9 cellular contexts compared by ENCODE assay signal in genomic region chr13:99307247-99307646, GRCh38. TPM values are rescaled to one million over a fixed set of nuclear protein-coding genes. Genes with fewer than 3 reads are reported as not detected.
DNase-seq lines count a peak whose midpoint lies in the region; ATAC-seq and TF ChIP-seq lines count a peak whose summit lies in the region.
"Had no signal": no experiment of that assay in that cellular context is flagged by ENCODE, and none has a peak within 500 bp of the region (broad histone marks: within the 10 kb centered on the region; RNA-seq: fewer than 3 reads in every experiment).

Gene GPR183, minus strand, starts transcription at chr13:99307399. Its CDS starts 11,254 bp downstream, at chr13:99296145.

- H3K18ac ChIP-seq in IMR-90 (ENCODE audit: low read depth, low read length) = no peak within 1 kb of the TSS; the same call in 1 of the 2 replicates

- peak within 1 kb of the TSS; percentile 48 for H2BK5ac ChIP-seq in IMR-90 (ENCODE audit: low read depth, low read length, poor library complexity, severe bottlenecking)

- peaks cover 24% of the 10 kb centered on the region for H4K20me1 ChIP-seq in IMR-90 (ENCODE audit: insufficient read depth, low read length)

- peak within 1 kb of the TSS; percentile 57 for H3K4me3 ChIP-seq in GM12875 (ENCODE audit: low read depth, low read length)
- H3K4me3 ChIP-seq in IMR-90 (ENCODE audit: insufficient read depth, low read depth, low read length) = no peak within 1 kb of the TSS
- H3K4me3 ChIP-seq in brain microvascular endothelial cell (ENCODE audit: low read depth, low read length) = no peak within 1 kb of the TSS

- H3K27ac ChIP-seq in IMR-90 (ENCODE audit: insufficient read depth, low read length) (no peak within 1 kb of the TSS), brain microvascular endothelial cell (peak within 1 kb of the TSS; percentile 95)

- peaks cover 11 to 19% of the 10 kb centered on the region in 2 experiments for H3K79me1 ChIP-seq in IMR-90 (ENCODE audit: low read depth in 1 of 2, low read length in 2 of 2)

- H3K36me3 ChIP-seq in IMR-90 (ENCODE audit: control insufficient read depth, insufficient read depth, low read length) = peaks cover 2% of the 10 kb centered on the region; the same call in 1 of the 2 replicates
- H3K36me3 ChIP-seq in brain microvascular endothelial cell (replicated peaks) = no peaks in the 10 kb centered on the region

- H3K23ac ChIP-seq in IMR-90 (ENCODE audit: low read depth, low read length) = 0 out of 2 replicates have a peak within 1 kb of the TSS, but pooled peaks have one; percentile 27

- H3K9me1 ChIP-seq in IMR-90 (ENCODE audit: insufficient read depth, low read length) = peaks cover 18% of the 10 kb centered on the region

- H3K9me3 ChIP-seq in IMR-90 (ENCODE audit: control insufficient read depth, insufficient read depth, low read length) = no peaks in the 10 kb centered on the region

- ATAC-seq in GM21619 (IDR thresholded peaks at IDR 0.05; ENCODE audit: unreplicated experiment) (peak; percentile 55), IMR-90 (ENCODE audit: low read depth) (no peak)
- ATAC-seq: Panc1 had no signal

- in situ Hi-C loops in IMR-90 (cut with MboI; ENCODE audit: low sequenced_read_pairs) (no loop called here), brain microvascular endothelial cell (cut with HindIII; ENCODE audit: low pct_ligation_motif_present, low sequenced_read_pairs) (no loop called here)

- peak; percentile 43 for DNase-seq in IMR-90
- peak; percentile 53 for DNase-seq in brain microvascular endothelial cell
- DNase-seq in midbrain (lab: John Stamatoyannopoulos, UW) = peak; percentile 16
- no peak for DNase-seq in stimulated activated CD4-positive, alpha-beta T cell treated with anti-CD3 and anti-CD28 coated beads, Interleukin-2, amount 100 ng/mL, for 24 hours
- DNase-seq in cerebellar nuclear complex (lab: John Stamatoyannopoulos, UW) = no peak
- DNase-seq in SKM-1 treated with dmso at 0.1 percent for 144 hours (lab: John Stamatoyannopoulos, UW; ENCODE audit: unreplicated experiment) = no peak

- no peak for TF ChIP-seq RAD21 in IMR-90 (IDR thresholded peaks at IDR 0.05; ENCODE audit: low read length)

- H3K9ac ChIP-seq in IMR-90 (ENCODE audit: low read depth, low read length) = no peak within 1 kb of the TSS

- H2BK120ac ChIP-seq in IMR-90 (ENCODE audit: low read depth, low read length) = peak within 1 kb of the TSS; percentile 49

- peak within 1 kb of the TSS; percentile 49 for H3K4ac ChIP-seq in IMR-90 (ENCODE audit: low read depth, low read length)

- TF ChIP-seq POLR2A in IMR-90 (IDR thresholded peaks at IDR 0.05; ENCODE audit: low read depth, low read length) = no peak

- H2AFZ ChIP-seq in IMR-90 (replicated peaks; ENCODE audit: low read length, poor library complexity) = no peak within 1 kb of the TSS

- H3K4me1 ChIP-seq in IMR-90 (ENCODE audit: control insufficient read depth, insufficient read depth, low read length) = peaks cover 19% of the 10 kb centered on the region

- CTCF ChIA-PET in IMR-90 (lab: Yijun Ruan, JAX) = interaction anchor here (0.7 to 1.1 kb wide), 3 partner anchors 17 to 91 kb away, joined by 3 to 4 read pairs (median 3); no protein-coding TSS in a partner anchor

- H2AK5ac ChIP-seq in IMR-90 (ENCODE audit: low read depth, low read length) = no peak within 1 kb of the TSS; the same call in 1 of the 2 replicates

- dilution Hi-C loops in IMR-90 (cut with HindIII; ENCODE audit: low sequenced_read_pairs, unreplicated experiment) = no loop called here

- H4K8ac ChIP-seq in IMR-90 (ENCODE audit: low read depth in 2 of 2, low read length in 2 of 2) = peak within 1 kb of the TSS in 1 of 2 experiments; percentile 70; a peak in 1 of 4 replicates

- POLR2A ChIA-PET in IMR-90 (lab: Charles Lee; ENCODE audit: unreplicated experiment) = no interaction called here

- no TSS peak for BruUV-seq in IMR-90 (replicated peaks; lab: Mats Ljungman, UMichigan)

- H3K4me2 ChIP-seq in IMR-90 (ENCODE audit: low read depth, low read length) = peak within 1 kb of the TSS; percentile 60; the same call in 1 of the 2 replicates

- no peak within 1 kb of the TSS for H3K56ac ChIP-seq in IMR-90 (ENCODE audit: extremely low read depth, insufficient read depth, low read length)

- H2BK20ac ChIP-seq in IMR-90 (ENCODE audit: low read depth, low read length) = peak within 1 kb of the TSS; percentile 43

- no peak within 1 kb of the TSS for H4K91ac ChIP-seq in IMR-90 (ENCODE audit: insufficient read depth, low read depth, low read length)

- H3K27me3 ChIP-seq in IMR-90 (ENCODE audit: control insufficient read depth, insufficient read depth, low read length) (no peaks in the 10 kb centered on the region), brain microvascular endothelial cell (replicated peaks) (no peaks in the 10 kb centered on the region)

- intact Hi-C loops in IMR-90 (cut with micrococcal nuclease) = no loop called here

- peak within 1 kb of the TSS; percentile 15 for H2AK9ac ChIP-seq in IMR-90 (replicated peaks; ENCODE audit: low read depth, low read length, poor library complexity)

- peak within 1 kb of the TSS; percentile 54 for H3K14ac ChIP-seq in IMR-90 (replicated peaks; ENCODE audit: low read depth, low read length)

- no peak within 1 kb of the TSS for H4K5ac ChIP-seq in IMR-90 (ENCODE audit: low read depth, low read length)

- TF ChIP-seq CTCF in GM12875 (IDR thresholded peaks at IDR 0.05; ENCODE audit: borderline replicate concordance, insufficient read depth, low read depth, low read length) (no peak), IMR-90 (conservative IDR thresholded peaks at IDR 0.05; ENCODE audit: low read depth, low read length) (no peak), brain microvascular endothelial cell (IDR thresholded peaks at IDR 0.05; ENCODE audit: low read depth, low read length, missing control alignments) (no peak)

- WGBS in IMR-90 (ENCODE audit: extremely low coverage in 2 of 2, insufficient read length in 1 of 2), 2 experiments = no CpG with 5 or more reads among the region's 4 CpGs

- peak within 1 kb of the TSS; percentile 26; the same call in 1 of the 3 replicates for H2BK15ac ChIP-seq in IMR-90 (ENCODE audit: low read depth, low read length)

TF ChIP-seq in IMR-90, 13 proteins besides CTCF, POLR2A, EP300 and RAD21:
- TF ChIP-seq, protein P1, sequence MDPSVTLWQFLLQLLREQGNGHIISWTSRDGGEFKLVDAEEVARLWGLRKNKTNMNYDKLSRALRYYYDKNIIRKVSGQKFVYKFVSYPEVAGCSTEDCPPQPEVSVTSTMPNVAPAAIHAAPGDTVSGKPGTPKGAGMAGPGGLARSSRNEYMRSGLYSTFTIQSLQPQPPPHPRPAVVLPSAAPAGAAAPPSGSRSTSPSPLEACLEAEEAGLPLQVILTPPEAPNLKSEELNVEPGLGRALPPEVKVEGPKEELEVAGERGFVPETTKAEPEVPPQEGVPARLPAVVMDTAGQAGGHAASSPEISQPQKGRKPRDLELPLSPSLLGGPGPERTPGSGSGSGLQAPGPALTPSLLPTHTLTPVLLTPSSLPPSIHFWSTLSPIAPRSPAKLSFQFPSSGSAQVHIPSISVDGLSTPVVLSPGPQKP (IDR thresholded peaks at IDR 0.05; ENCODE audit: borderline replicate concordance, low read depth, low read length) = no peak
- TF ChIP-seq FOS (IDR thresholded peaks at IDR 0.05; ENCODE audit: low read depth, low read length) (no peak), BHLHE40 (IDR thresholded peaks at IDR 0.05; ENCODE audit: low read depth, low read length) (no peak), CHD1 (IDR thresholded peaks at IDR 0.05; ENCODE audit: low read depth, low read length) (no peak), RFX5 (IDR thresholded peaks at IDR 0.05; ENCODE audit: low read depth, low read length) (no peak), NFE2L2 (IDR thresholded peaks at IDR 0.05; ENCODE audit: low read depth, low read length) (no peak), SMC3 (IDR thresholded peaks at IDR 0.05; ENCODE audit: low read depth, low read length) (no peak), MXI1 (IDR thresholded peaks at IDR 0.05; ENCODE audit: borderline replicate concordance, low read depth, low read length) (no peak), MAZ (IDR thresholded peaks at IDR 0.05; ENCODE audit: borderline replicate concordance, low read depth, low read length) (no peak), CEBPB (IDR thresholded peaks at IDR 0.05; ENCODE audit: low read depth, low read length) (no peak), MAFK (IDR thresholded peaks at IDR 0.05; ENCODE audit: low read depth, low read length) (no peak), RCOR1 (IDR thresholded peaks at IDR 0.05; ENCODE audit: insufficient replicate concordance, low read length) (no peak)
- TF ChIP-seq, protein P2, sequence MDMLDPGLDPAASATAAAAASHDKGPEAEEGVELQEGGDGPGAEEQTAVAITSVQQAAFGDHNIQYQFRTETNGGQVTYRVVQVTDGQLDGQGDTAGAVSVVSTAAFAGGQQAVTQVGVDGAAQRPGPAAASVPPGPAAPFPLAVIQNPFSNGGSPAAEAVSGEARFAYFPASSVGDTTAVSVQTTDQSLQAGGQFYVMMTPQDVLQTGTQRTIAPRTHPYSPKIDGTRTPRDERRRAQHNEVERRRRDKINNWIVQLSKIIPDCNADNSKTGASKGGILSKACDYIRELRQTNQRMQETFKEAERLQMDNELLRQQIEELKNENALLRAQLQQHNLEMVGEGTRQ (IDR thresholded peaks at IDR 0.05; ENCODE audit: low read depth, low read length) = no peak

RNA-seq across cellular contexts. Expression of gene GPR183, which starts in this region (rescaled TPM):
- total RNA-seq in IMR-90 (2012; rRNA removed) = 0.18 and 0.28 TPM in 2 replicates
- polyA plus RNA-seq in IMR-90 (2012; rRNA removed) = 0.31 and 0.44 TPM in 2 replicates
- 0.03 and 0.04 TPM in 2 replicates for polyA plus RNA-seq in IMR-90 (2012; cell fraction: cytosol; rRNA removed)
- 0.04 and 0.10 TPM in 2 replicates for polyA plus RNA-seq in IMR-90 (2012; cell fraction: nucleus; rRNA removed; ENCODE audit: low replicate concordance)

Comparison
In these comparisons a context has a peak if more than half of its experiments do, and no peak if none do; other contexts are left out.
1. Peak in DNase-seq and H3K4me2 ChIP-seq in IMR-90; RNA of the gene not detected or under 1 TPM.
2. DNase-seq: peak in brain microvascular endothelial cell (single experiment) and midbrain (single experiment); none in stimulated activated CD4-positive, alpha-beta T cell treated with anti-CD3 and anti-CD28 coated beads, Interleukin-2, amount 100 ng/mL, for 24 hours (0 of 2), cerebellar nuclear complex (0 of 2) and SKM-1 treated with dmso at 0.1 percent for 144 hours (single experiment).